1 cellular context compared by ENCODE assay signal in the genomic region with DNA sequence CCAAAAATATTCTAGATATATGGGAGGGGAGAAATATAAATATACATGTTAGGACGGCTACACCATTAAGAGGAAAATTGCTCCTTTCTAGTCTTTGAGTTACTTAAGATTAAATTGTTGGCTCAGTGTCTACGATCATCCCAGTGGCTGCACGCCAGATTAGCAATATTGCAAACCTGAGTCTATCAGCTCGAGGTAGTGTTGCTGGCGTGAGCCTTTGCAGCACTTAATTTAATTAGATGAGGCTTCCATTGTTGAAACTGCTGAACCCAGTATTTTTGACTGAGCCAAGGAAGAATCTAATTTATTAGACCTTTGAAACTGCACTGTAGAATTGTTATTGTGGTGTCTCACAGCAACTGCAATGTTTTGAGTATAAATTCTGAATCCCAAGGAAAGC.
TF ChIP-seq lines count a peak whose summit lies in the region.

No MANE protein-coding gene starts in this region.

TF ChIP-seq in SK-N-SH treated with all-trans-retinoic acid at 6 μM for 48 hours, 23 proteins besides CTCF, POLR2A, EP300 and RAD21 (continued from another document):
- TF ChIP-seq PPARA (CRISPR knock-in tag; IDR thresholded peaks at IDR 0.05; ENCODE audit: borderline replicate concordance) (no peak), ARNTL (CRISPR knock-in tag; IDR thresholded peaks at IDR 0.05; ENCODE audit: borderline replicate concordance, low read depth) (no peak), ZNF565 (CRISPR knock-in tag; conservative IDR thresholded peaks at IDR 0.05; ENCODE audit: low read depth) (no peak), ZNF8 (CRISPR knock-in tag; IDR thresholded peaks at IDR 0.05) (no peak), TOX (CRISPR knock-in tag; IDR thresholded peaks at IDR 0.05; ENCODE audit: borderline replicate concordance) (no peak), ZC3H10 (CRISPR knock-in tag; IDR thresholded peaks at IDR 0.05) (no peak)
- TF ChIP-seq, protein P1, sequence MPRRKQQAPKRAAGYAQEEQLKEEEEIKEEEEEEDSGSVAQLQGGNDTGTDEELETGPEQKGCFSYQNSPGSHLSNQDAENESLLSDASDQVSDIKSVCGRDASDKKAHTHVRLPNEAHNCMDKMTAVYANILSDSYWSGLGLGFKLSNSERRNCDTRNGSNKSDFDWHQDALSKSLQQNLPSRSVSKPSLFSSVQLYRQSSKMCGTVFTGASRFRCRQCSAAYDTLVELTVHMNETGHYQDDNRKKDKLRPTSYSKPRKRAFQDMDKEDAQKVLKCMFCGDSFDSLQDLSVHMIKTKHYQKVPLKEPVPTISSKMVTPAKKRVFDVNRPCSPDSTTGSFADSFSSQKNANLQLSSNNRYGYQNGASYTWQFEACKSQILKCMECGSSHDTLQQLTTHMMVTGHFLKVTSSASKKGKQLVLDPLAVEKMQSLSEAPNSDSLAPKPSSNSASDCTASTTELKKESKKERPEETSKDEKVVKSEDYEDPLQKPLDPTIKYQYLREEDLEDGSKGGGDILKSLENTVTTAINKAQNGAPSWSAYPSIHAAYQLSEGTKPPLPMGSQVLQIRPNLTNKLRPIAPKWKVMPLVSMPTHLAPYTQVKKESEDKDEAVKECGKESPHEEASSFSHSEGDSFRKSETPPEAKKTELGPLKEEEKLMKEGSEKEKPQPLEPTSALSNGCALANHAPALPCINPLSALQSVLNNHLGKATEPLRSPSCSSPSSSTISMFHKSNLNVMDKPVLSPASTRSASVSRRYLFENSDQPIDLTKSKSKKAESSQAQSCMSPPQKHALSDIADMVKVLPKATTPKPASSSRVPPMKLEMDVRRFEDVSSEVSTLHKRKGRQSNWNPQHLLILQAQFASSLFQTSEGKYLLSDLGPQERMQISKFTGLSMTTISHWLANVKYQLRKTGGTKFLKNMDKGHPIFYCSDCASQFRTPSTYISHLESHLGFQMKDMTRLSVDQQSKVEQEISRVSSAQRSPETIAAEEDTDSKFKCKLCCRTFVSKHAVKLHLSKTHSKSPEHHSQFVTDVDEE (CRISPR knock-in tag; IDR thresholded peaks at IDR 0.05): no peak
- TF ChIP-seq, protein P2, sequence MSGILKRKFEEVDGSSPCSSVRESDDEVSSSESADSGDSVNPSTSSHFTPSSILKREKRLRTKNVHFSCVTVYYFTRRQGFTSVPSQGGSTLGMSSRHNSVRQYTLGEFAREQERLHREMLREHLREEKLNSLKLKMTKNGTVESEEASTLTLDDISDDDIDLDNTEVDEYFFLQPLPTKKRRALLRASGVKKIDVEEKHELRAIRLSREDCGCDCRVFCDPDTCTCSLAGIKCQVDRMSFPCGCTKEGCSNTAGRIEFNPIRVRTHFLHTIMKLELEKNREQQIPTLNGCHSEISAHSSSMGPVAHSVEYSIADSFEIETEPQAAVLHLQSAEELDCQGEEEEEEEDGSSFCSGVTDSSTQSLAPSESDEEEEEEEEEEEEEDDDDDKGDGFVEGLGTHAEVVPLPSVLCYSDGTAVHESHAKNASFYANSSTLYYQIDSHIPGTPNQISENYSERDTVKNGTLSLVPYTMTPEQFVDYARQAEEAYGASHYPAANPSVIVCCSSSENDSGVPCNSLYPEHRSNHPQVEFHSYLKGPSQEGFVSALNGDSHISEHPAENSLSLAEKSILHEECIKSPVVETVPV (CRISPR knock-in tag; IDR thresholded peaks at IDR 0.05): no peak
- TF ChIP-seq, protein P3, sequence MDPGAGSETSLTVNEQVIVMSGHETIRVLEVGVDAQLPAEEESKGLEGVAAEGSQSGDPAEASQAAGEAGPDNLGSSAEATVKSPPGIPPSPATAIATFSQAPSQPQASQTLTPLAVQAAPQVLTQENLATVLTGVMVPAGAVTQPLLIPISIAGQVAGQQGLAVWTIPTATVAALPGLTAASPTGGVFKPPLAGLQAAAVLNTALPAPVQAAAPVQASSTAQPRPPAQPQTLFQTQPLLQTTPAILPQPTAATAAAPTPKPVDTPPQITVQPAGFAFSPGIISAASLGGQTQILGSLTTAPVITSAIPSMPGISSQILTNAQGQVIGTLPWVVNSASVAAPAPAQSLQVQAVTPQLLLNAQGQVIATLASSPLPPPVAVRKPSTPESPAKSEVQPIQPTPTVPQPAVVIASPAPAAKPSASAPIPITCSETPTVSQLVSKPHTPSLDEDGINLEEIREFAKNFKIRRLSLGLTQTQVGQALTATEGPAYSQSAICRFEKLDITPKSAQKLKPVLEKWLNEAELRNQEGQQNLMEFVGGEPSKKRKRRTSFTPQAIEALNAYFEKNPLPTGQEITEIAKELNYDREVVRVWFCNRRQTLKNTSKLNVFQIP (CRISPR knock-in tag; IDR thresholded peaks at IDR 0.05; ENCODE audit: borderline replicate concordance, low read depth): no peak
